ENCODE assay signal across 1 cellular context in the genomic region with DNA sequence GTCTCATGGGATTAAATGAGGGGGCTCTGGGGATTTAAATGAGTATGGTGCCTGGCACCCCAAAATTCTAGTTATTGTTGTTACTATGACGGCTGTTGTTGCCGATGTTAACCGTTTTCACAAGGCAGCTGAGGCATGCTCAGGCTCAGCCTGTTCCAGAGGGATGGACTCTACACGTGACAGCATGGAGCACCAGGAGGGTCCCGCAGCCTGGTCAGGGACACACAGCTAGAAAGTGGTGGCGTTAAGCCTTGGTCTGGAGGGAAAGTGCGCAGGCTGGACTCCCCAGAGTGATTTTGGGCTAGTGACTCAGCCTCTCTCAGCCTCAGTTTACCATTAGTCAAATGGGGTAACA.
A peak's percentile ranks its signal among the peaks of the same experiment; 100 is the strongest.
TF ChIP-seq lines count a peak whose summit lies in the region.

No MANE protein-coding gene starts in this region.

TF ChIP-seq in HepG2, 621 proteins besides CTCF, POLR2A, EP300 and RAD21:
- 0 out of 2 replicates have a peak, but pooled peaks have one; percentile 5 for TF ChIP-seq TBX2 (CRISPR knock-in tag; IDR thresholded peaks at IDR 0.05; ENCODE audit: borderline replicate concordance)
- TF ChIP-seq, protein P1, sequence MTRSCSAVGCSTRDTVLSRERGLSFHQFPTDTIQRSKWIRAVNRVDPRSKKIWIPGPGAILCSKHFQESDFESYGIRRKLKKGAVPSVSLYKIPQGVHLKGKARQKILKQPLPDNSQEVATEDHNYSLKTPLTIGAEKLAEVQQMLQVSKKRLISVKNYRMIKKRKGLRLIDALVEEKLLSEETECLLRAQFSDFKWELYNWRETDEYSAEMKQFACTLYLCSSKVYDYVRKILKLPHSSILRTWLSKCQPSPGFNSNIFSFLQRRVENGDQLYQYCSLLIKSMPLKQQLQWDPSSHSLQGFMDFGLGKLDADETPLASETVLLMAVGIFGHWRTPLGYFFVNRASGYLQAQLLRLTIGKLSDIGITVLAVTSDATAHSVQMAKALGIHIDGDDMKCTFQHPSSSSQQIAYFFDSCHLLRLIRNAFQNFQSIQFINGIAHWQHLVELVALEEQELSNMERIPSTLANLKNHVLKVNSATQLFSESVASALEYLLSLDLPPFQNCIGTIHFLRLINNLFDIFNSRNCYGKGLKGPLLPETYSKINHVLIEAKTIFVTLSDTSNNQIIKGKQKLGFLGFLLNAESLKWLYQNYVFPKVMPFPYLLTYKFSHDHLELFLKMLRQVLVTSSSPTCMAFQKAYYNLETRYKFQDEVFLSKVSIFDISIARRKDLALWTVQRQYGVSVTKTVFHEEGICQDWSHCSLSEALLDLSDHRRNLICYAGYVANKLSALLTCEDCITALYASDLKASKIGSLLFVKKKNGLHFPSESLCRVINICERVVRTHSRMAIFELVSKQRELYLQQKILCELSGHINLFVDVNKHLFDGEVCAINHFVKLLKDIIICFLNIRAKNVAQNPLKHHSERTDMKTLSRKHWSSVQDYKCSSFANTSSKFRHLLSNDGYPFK (CRISPR knock-in tag; IDR thresholded peaks at IDR 0.05; ENCODE audit: borderline replicate concordance), result 0 out of 2 replicates have a peak, but pooled peaks have one; percentile 10
- TF ChIP-seq REL (CRISPR knock-in tag; conservative IDR thresholded peaks at IDR 0.05), result 0 out of 2 replicates have a peak, but pooled peaks have one; percentile 64
- no peak for TF ChIP-seq MTA1 (CRISPR knock-in tag; IDR thresholded peaks at IDR 0.05; ENCODE audit: borderline replicate concordance)
- TF ChIP-seq SALL2 (CRISPR knock-in tag; IDR thresholded peaks at IDR 0.05), result no peak
- TF ChIP-seq ZNF350 (CRISPR knock-in tag; IDR thresholded peaks at IDR 0.05; ENCODE audit: borderline replicate concordance, low read depth), result 0 out of 2 replicates have a peak, but pooled peaks have one; percentile 12
- 0 out of 2 replicates have a peak, but pooled peaks have one; percentile 29 for TF ChIP-seq ZNF296 (CRISPR knock-in tag; conservative IDR thresholded peaks at IDR 0.05)
- no peak for TF ChIP-seq CHD2 (IDR thresholded peaks at IDR 0.05; ENCODE audit: low read depth, low read length)
- no peak for TF ChIP-seq ZNF510 (CRISPR knock-in tag; IDR thresholded peaks at IDR 0.05; ENCODE audit: low read depth)
